Comparison of ENCODE assay signal across 25 cellular contexts in the genomic region with DNA sequence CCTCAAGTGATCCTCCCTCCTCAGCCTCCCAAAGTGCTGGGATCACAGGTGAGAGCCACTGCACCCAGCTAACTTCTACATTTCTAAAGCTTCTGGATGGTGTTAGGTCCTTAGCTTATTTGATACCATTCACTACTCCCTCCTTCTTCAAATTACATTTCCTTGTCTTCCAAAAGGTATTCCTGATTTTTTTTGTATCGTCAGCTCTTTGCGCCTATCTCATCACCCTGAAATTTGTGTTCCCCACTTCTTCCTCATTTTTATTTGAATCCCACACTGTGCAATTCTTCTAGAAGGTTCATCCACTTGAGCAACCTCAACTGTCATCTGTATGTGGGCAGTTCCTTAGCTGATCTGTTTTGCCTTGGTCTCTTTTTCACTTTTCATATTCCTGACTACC.
"Had no signal": no experiment of that assay in that cellular context is flagged by ENCODE, and none has a peak within 500 bp of the region (broad histone marks: within the 10 kb centered on the region; RNA-seq: fewer than 3 reads in every experiment).

No MANE protein-coding gene starts in this region.

- H3K4me2 ChIP-seq: KMS-11 had no signal

- H3K36me3 ChIP-seq: cardiac muscle cell, WERI-Rb-1 had no signal

- ATAC-seq: activated CD8-positive, alpha-beta T cell treated with anti-CD3 and anti-CD28 coated beads for 36 hours; activated T-cell treated with anti-CD3 and anti-CD28 coated beads, Interleukin-2, amount 50 U/mL, for 72 hours; Panc1; Right ventricle myocardium inferior had no signal

- H3K4me3 ChIP-seq: cardiac muscle cell, SK-N-MC had no signal

- H3K9ac ChIP-seq: KMS-11 had no signal

- DNase-seq: activated CD4-positive, alpha-beta T cell treated with anti-CD3 and anti-CD28 coated beads for 4 hours; activated CD8-positive, alpha-beta memory T cell treated with anti-CD3 and anti-CD28 coated beads, Interleukin-2, amount 50 U/mL, for 4 hours; activated CD8-positive, alpha-beta T cell treated with anti-CD3 and anti-CD28 coated beads for 36 hours; activated gamma-delta T cell treated with Interleukin-2 at 50 U/mL for 16 hours; activated naive CD4-positive, alpha-beta T cell treated with anti-CD3 and anti-CD28 coated beads, Interleukin-2, amount 10 ng/mL, durations not matched to agents 7 days and 5 days; activated T-cell treated with anti-CD3 and anti-CD28 coated beads, Interleukin-2, amount 50 U/mL, for 72 hours; brain microvascular endothelial cell; MM.1S; NCI-H1105 treated with DMSO at 0.1 percent for 48 hours; NCI-H1436 treated with DMSO at 0.1 percent for 48 hours; NCI-H187; NCI-H2081; NCI-H510A treated with DMSO at 0.1 percent for 48 hours; NCI-H69; NK-92 treated with Interleukin-12 subunit alpha and Interleukin-12 subunit beta, amount 100 ng/mL, for 24 hours; OCI-M1; RPMI8226; T-helper 1 cell; WERI-Rb-1 had no signal

- H3K27me3 Mint-ChIP-seq: activated CD8-positive, alpha-beta T cell treated with anti-CD3 and anti-CD28 coated beads for 36 hours; activated naive CD4-positive, alpha-beta T cell treated with anti-CD3 and anti-CD28 coated beads, Interleukin-2, amount 10 ng/mL, durations not matched to agents 7 days and 5 days had no signal

- H3K27ac ChIP-seq: brain microvascular endothelial cell, cardiac muscle cell, KMS-11, WERI-Rb-1 had no signal

- H3K27me3 ChIP-seq: brain microvascular endothelial cell, cardiac muscle cell had no signal

- H3K9me3 Mint-ChIP-seq: activated CD8-positive, alpha-beta T cell treated with anti-CD3 and anti-CD28 coated beads for 36 hours; activated naive CD4-positive, alpha-beta T cell treated with anti-CD3 and anti-CD28 coated beads, Interleukin-2, amount 10 ng/mL, durations not matched to agents 7 days and 5 days; activated T-cell treated with anti-CD3 and anti-CD28 coated beads, Interleukin-2, amount 50 U/mL, for 72 hours; activated T-helper 2 cell treated with anti-CD3 and anti-CD28 coated beads, Interferon-gamma antibody, Interleukin-2, Interleukin-4, amounts not matched to agents 10 μg/mL and 5 μg/mL and 100 μg/mL, durations not matched to agents 14 hours and 24 hours and 36 hours had no signal

- H3K27ac Mint-ChIP-seq: activated CD8-positive, alpha-beta T cell treated with anti-CD3 and anti-CD28 coated beads for 36 hours; activated naive CD4-positive, alpha-beta T cell treated with anti-CD3 and anti-CD28 coated beads, Interleukin-2, amount 10 ng/mL, durations not matched to agents 7 days and 5 days; activated T-cell treated with anti-CD3 and anti-CD28 coated beads, Interleukin-2, amount 50 U/mL, for 72 hours; activated T-helper 2 cell treated with anti-CD3 and anti-CD28 coated beads, Interferon-gamma antibody, Interleukin-2, Interleukin-4, amounts not matched to agents 10 μg/mL and 5 μg/mL and 100 μg/mL, durations not matched to agents 14 hours and 24 hours and 36 hours had no signal

- H3K4me3 Mint-ChIP-seq: activated CD8-positive, alpha-beta T cell treated with anti-CD3 and anti-CD28 coated beads for 36 hours; activated naive CD4-positive, alpha-beta T cell treated with anti-CD3 and anti-CD28 coated beads, Interleukin-2, amount 10 ng/mL, durations not matched to agents 7 days and 5 days; activated T-cell treated with anti-CD3 and anti-CD28 coated beads, Interleukin-2, amount 50 U/mL, for 72 hours had no signal
